18 cellular contexts compared by ENCODE assay signal in genomic region chr20:36259177-36259835, GRCh38. TPM values are rescaled to one million over a fixed set of nuclear protein-coding genes. Genes with fewer than 3 reads are reported as not detected.
DNase-seq lines count a peak whose midpoint lies in the region; ATAC-seq and TF ChIP-seq lines count a peak whose summit lies in the region.
"Had no signal": no experiment of that assay in that cellular context is flagged by ENCODE, and none has a peak within 500 bp of the region (broad histone marks: within the 10 kb centered on the region; RNA-seq: fewer than 3 reads in every experiment).

No MANE protein-coding gene starts in this region.

- no peak overlapping the region for H3K27ac Mint-ChIP-seq in activated naive CD8-positive, alpha-beta T cell treated with anti-CD3 and anti-CD28 coated beads, Interleukin-2, amount 10 ng/mL, durations not matched to agents 7 days and 5 days
- H3K27ac Mint-ChIP-seq in activated naive CD8-positive, alpha-beta T cell treated with anti-CD3 and anti-CD28 coated beads, Interleukin-2, amount 50 U/mL, for 24 hours = no peak overlapping the region
- H3K27ac Mint-ChIP-seq: CD8-positive, alpha-beta T cell had no signal

- H3K9ac ChIP-seq in PC-3 (ENCODE audit: low read length) = no peak overlapping the region
- H3K9ac ChIP-seq: BLaER1, SK-N-SH had no signal

- H3K27me3 ChIP-seq in PC-3 (ENCODE audit: low read length) (no peaks in the 10 kb centered on the region), sigmoid colon (no peaks in the 10 kb centered on the region), vagina (no peaks in the 10 kb centered on the region)
- H3K27me3 ChIP-seq: BLaER1 had no signal

- no peaks in the 10 kb centered on the region for H3K79me2 ChIP-seq in PC-3 (ENCODE audit: low read length)

- H3K4me3 Mint-ChIP-seq in activated naive CD8-positive, alpha-beta T cell treated with anti-CD3 and anti-CD28 coated beads, Interleukin-2, amount 10 ng/mL, durations not matched to agents 7 days and 5 days = no peak overlapping the region
- no peak overlapping the region for H3K4me3 Mint-ChIP-seq in activated naive CD8-positive, alpha-beta T cell treated with anti-CD3 and anti-CD28 coated beads, Interleukin-2, amount 50 U/mL, for 24 hours
- H3K4me3 Mint-ChIP-seq: CD8-positive, alpha-beta T cell had no signal

- no peak overlapping the region for H2AFZ ChIP-seq in PC-3 (ENCODE audit: low read length)

- POLR2A ChIA-PET in activated naive CD8-positive, alpha-beta T cell treated with anti-CD3 and anti-CD28 coated beads, Interleukin-2, amount 10 ng/mL, durations not matched to agents 7 days and 5 days (lab: Charles Lee) = no interaction called here
- POLR2A ChIA-PET in PC-3 (lab: Charles Lee; ENCODE audit: unreplicated experiment) = no interaction called here

- 71 to 82% methylated on average over 13 of the region's 13 CpGs for WGBS in sigmoid colon, 2 donors

- TSS peak; percentile 6 for BruUV-seq in PC-3 (replicated peaks; lab: Mats Ljungman, UMichigan)

- H3F3A ChIP-seq in PC-3 (ENCODE audit: low read length, unreplicated experiment) = no peaks in the 10 kb centered on the region

- no peak for TF ChIP-seq EP300 in sigmoid colon (IDR thresholded peaks at IDR 0.05)

- H3K4me1 ChIP-seq in PC-3 (ENCODE audit: insufficient read depth, low read length) = no peaks in the 10 kb centered on the region
- H3K4me1 ChIP-seq in sigmoid colon = no peaks in the 10 kb centered on the region
- H3K4me1 ChIP-seq in vagina = no peaks in the 10 kb centered on the region
- H3K4me1 ChIP-seq: BLaER1 had no signal

- H4K20me1 ChIP-seq in PC-3 (ENCODE audit: low read length) = no peaks in the 10 kb centered on the region

- no peak for TF ChIP-seq CTCF in PC-3 (conservative IDR thresholded peaks at IDR 0.05; ENCODE audit: low read depth, low read length)
- TF ChIP-seq CTCF in sigmoid colon (IDR thresholded peaks at IDR 0.05) = no peak
- TF ChIP-seq CTCF in vagina (IDR thresholded peaks at IDR 0.05) = no peak

- no peaks in the 10 kb centered on the region for H3K9me3 Mint-ChIP-seq in activated naive CD8-positive, alpha-beta T cell treated with anti-CD3 and anti-CD28 coated beads, Interleukin-2, amount 10 ng/mL, durations not matched to agents 7 days and 5 days
- H3K9me3 Mint-ChIP-seq in activated naive CD8-positive, alpha-beta T cell treated with anti-CD3 and anti-CD28 coated beads, Interleukin-2, amount 50 U/mL, for 24 hours = no peaks in the 10 kb centered on the region
- H3K9me3 Mint-ChIP-seq: CD8-positive, alpha-beta T cell had no signal

- H3K4me2 ChIP-seq in PC-3 (ENCODE audit: low read length) = no peak overlapping the region
- H3K4me2 ChIP-seq: BLaER1, SK-N-SH had no signal

- peaks cover 22% of the 10 kb centered on the region for H3K36me3 ChIP-seq in PC-3 (ENCODE audit: low read depth, low read length)
- peaks cover 7 to 24% (median 13%) of the 10 kb centered on the region in 4 donors for H3K36me3 ChIP-seq in sigmoid colon
- peaks cover 0 to 20% of the 10 kb centered on the region in 2 donors for H3K36me3 ChIP-seq in vagina

- no peak for ATAC-seq in activated naive CD8-positive, alpha-beta T cell treated with anti-CD3 and anti-CD28 coated beads, Interleukin-2, amount 10 ng/mL, durations not matched to agents 7 days and 5 days (ENCODE audit: low read depth)
- no peak for ATAC-seq in activated naive CD8-positive, alpha-beta T cell treated with anti-CD3 and anti-CD28 coated beads, Interleukin-2, amount 50 U/mL, for 24 hours
- no peak for ATAC-seq in PC-3
- ATAC-seq: CD8-positive, alpha-beta T cell had no signal

- H3K4me3 ChIP-seq in PC-3 (ENCODE audit: low read length) (no peak overlapping the region), sigmoid colon (no peak overlapping the region), vagina (no peak overlapping the region)
- H3K4me3 ChIP-seq: BLaER1 had no signal

- intact Hi-C loops in PC-3 (cut with micrococcal nuclease) = no loop called here
- intact Hi-C loops in sigmoid colon (cut with DNase I) = no loop called here
- intact Hi-C loops in vagina (cut with DNase I) = no loop called here

- no peaks in the 10 kb centered on the region for H3K9me3 ChIP-seq in PC-3 (ENCODE audit: low read length)
- H3K9me3 ChIP-seq in sigmoid colon = no peaks in the 10 kb centered on the region
- no peaks in the 10 kb centered on the region for H3K9me3 ChIP-seq in vagina
- H3K9me3 ChIP-seq: BLaER1, SK-N-SH had no signal

- no peaks in the 10 kb centered on the region for H3K9me2 ChIP-seq in PC-3 (replicated peaks; ENCODE audit: low read length)
- H3K9me2 ChIP-seq: SK-N-SH had no signal

- TF ChIP-seq POLR2A in sigmoid colon (IDR thresholded peaks at IDR 0.05) (no peak), vagina (IDR thresholded peaks at IDR 0.05) (no peak)

- no peaks in the 10 kb centered on the region for H3K27me3 Mint-ChIP-seq in activated naive CD8-positive, alpha-beta T cell treated with anti-CD3 and anti-CD28 coated beads, Interleukin-2, amount 10 ng/mL, durations not matched to agents 7 days and 5 days
- H3K27me3 Mint-ChIP-seq in activated naive CD8-positive, alpha-beta T cell treated with anti-CD3 and anti-CD28 coated beads, Interleukin-2, amount 50 U/mL, for 24 hours = no peaks in the 10 kb centered on the region

- H3K4me1 Mint-ChIP-seq in activated naive CD8-positive, alpha-beta T cell treated with anti-CD3 and anti-CD28 coated beads, Interleukin-2, amount 10 ng/mL, durations not matched to agents 7 days and 5 days = no peaks in the 10 kb centered on the region
- no peaks in the 10 kb centered on the region for H3K4me1 Mint-ChIP-seq in activated naive CD8-positive, alpha-beta T cell treated with anti-CD3 and anti-CD28 coated beads, Interleukin-2, amount 50 U/mL, for 24 hours

- CTCF ChIA-PET in PC-3 (lab: Charles Lee) = no interaction called here

- H3K27ac ChIP-seq in PC-3 (ENCODE audit: low read length) (no peak overlapping the region), sigmoid colon (no peak overlapping the region), vagina (no peak overlapping the region)
- H3K27ac ChIP-seq: BLaER1 had no signal

- DNase-seq in activated naive CD8-positive, alpha-beta T cell treated with anti-CD3 and anti-CD28 coated beads, Interleukin-2, amount 10 ng/mL, durations not matched to agents 7 days and 5 days = peak; percentile 7
- no peak for DNase-seq in activated naive CD8-positive, alpha-beta T cell treated with anti-CD3 and anti-CD28 coated beads, Interleukin-2, amount 50 U/mL, for 24 hours
- no peak for DNase-seq in PC-3
- peak; percentile 67 for DNase-seq in iPS-NIHi7 (ENCODE audit: extremely low spot score)
- DNase-seq in sigmoid colon = peak; percentile 30
- DNase-seq in NCI-H2196 treated with DMSO at 0.1 percent for 48 hours (lab: John Stamatoyannopoulos, UW; ENCODE audit: unreplicated experiment) = no peak
- DNase-seq in vagina (ENCODE audit: extremely low spot score in 2 of 2) = no peak
- no peak for DNase-seq in SKM-1 treated with dmso at 0.1 percent for 144 hours (lab: John Stamatoyannopoulos, UW; ENCODE audit: unreplicated experiment)
- DNase-seq: CD8-positive, alpha-beta T cell; DMS79 treated with DMSO at 0.1 percent for 48 hours; GOT3; MV-4-11; NCI-H1417; NCI-H187 treated with DMSO at 0.1 percent for 48 hours; NCI-H510A treated with DMSO at 0.1 percent for 48 hours; SHP77; SK-N-SH had no signal

- peaks cover 2% of the 10 kb centered on the region for H3K36me3 Mint-ChIP-seq in activated naive CD8-positive, alpha-beta T cell treated with anti-CD3 and anti-CD28 coated beads, Interleukin-2, amount 10 ng/mL, durations not matched to agents 7 days and 5 days
- peaks cover 13% of the 10 kb centered on the region for H3K36me3 Mint-ChIP-seq in activated naive CD8-positive, alpha-beta T cell treated with anti-CD3 and anti-CD28 coated beads, Interleukin-2, amount 50 U/mL, for 24 hours (ENCODE audit: low read depth)

RNA-seq across cellular contexts. Expression of gene AAR2, which starts 23.0 kb away (rescaled TPM):
- 10 to 100 TPM; 22.3 to 22.5 TPM for total RNA-seq in activated naive CD8-positive, alpha-beta T cell treated with anti-CD3 and anti-CD28 coated beads, Interleukin-2, amount 10 ng/mL, durations not matched to agents 7 days and 5 days
- total RNA-seq in PC-3 (2014; rRNA removed) = 39.4 and 41.1 TPM in 2 replicates
- 10 to 100 TPM; 26.5 to 39.6 (median 34.8) TPM for total RNA-seq in sigmoid colon
- polyA plus RNA-seq in sigmoid colon = 10 to 100 TPM; 11.4 to 22.7 (median 15.3) TPM
- total RNA-seq in vagina = 23.8 TPM

RNA-seq across cellular contexts. Expression of gene DLGAP4, which starts 46.8 kb away (rescaled TPM):
- total RNA-seq in activated naive CD8-positive, alpha-beta T cell treated with anti-CD3 and anti-CD28 coated beads, Interleukin-2, amount 10 ng/mL, durations not matched to agents 7 days and 5 days = 10 to 100 TPM; 27.0 to 27.5 TPM
- 21.0 and 27.9 TPM in 2 replicates for total RNA-seq in PC-3 (2014; rRNA removed)
- total RNA-seq in sigmoid colon = 10 to 100 TPM; 21.0 to 60.7 (median 37.5) TPM
- 10 to 100 TPM; 21.7 to 36.9 (median 23.4) TPM for polyA plus RNA-seq in sigmoid colon
- total RNA-seq in vagina = 77.3 TPM

Comparison
In these comparisons a context has a peak if more than half of its experiments do, and no peak if none do; other contexts are left out.
1. DNase-seq: peak in activated naive CD8-positive, alpha-beta T cell treated with anti-CD3 and anti-CD28 coated beads, Interleukin-2, amount 10 ng/mL, durations not matched to agents 7 days and 5 days (single experiment), iPS-NIHi7 (single experiment) and sigmoid colon (single experiment); none in activated naive CD8-positive, alpha-beta T cell treated with anti-CD3 and anti-CD28 coated beads, Interleukin-2, amount 50 U/mL, for 24 hours (single experiment), PC-3 (single experiment), NCI-H2196 treated with DMSO at 0.1 percent for 48 hours (single experiment), vagina (0 of 2) and SKM-1 treated with dmso at 0.1 percent for 144 hours (single experiment).